ENCODE assay signal across 10 cellular contexts in the genomic region with DNA sequence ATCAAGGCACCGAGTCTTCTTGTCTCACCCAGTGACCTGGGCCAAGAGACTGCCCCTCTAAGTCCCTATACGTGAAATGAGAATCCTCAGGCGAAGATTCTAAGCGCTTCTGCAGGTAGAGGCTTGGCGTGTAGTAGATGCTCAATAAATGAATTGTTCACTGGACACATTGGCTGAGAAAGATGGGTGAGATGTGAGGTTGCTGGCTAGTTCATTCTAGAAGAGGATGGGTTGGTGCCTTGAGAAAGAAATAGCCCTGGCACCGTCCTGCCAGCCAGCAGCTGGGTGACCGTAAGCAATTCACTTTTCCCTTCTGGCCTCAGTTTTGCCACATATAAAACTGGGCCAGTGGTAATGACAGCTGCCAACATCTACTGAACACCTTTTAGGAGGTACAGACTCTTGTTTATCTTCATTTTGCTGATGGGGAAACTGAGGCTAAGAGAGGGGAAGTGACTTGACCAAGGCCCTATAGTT. TPM values are rescaled to one million over a fixed set of nuclear protein-coding genes. Genes with fewer than 3 reads are reported as not detected.
A peak's percentile ranks its signal among the peaks of the same experiment; 100 is the strongest.
DNase-seq lines count a peak whose midpoint lies in the region; ATAC-seq and TF ChIP-seq lines count a peak whose summit lies in the region.
"Had no signal": no experiment of that assay in that cellular context is flagged by ENCODE, and none has a peak within 500 bp of the region (broad histone marks: within the 10 kb centered on the region; RNA-seq: fewer than 3 reads in every experiment).

No MANE protein-coding gene starts in this region.

- DNase-seq in GM23248: no peak
- DNase-seq in brain microvascular endothelial cell: no peak
- DNase-seq in naive B cell: no peak
- no peak for DNase-seq in A172 (ENCODE audit: low spot score)
- no peak for DNase-seq in effector memory CD4-positive, alpha-beta T cell
- no peak for DNase-seq in BE2C
- DNase-seq: anterior cingulate cortex had no signal

- H3K36me3 ChIP-seq in ACC112 (ENCODE audit: insufficient read depth, low read length) (no peaks in the 10 kb centered on the region), GM23248 (ENCODE audit: low read depth) (no peaks in the 10 kb centered on the region), brain microvascular endothelial cell (replicated peaks) (no peaks in the 10 kb centered on the region), BE2C (no peaks in the 10 kb centered on the region)
- no peaks in the 10 kb centered on the region for H3K36me3 ChIP-seq in effector memory CD4-positive, alpha-beta T cell (ENCODE audit: control insufficient read depth, insufficient read depth, low read length)
- H3K36me3 ChIP-seq: left lung had no signal

- peak overlapping the region; percentile 87 for H3K9ac ChIP-seq in GM23248

- H3K27ac ChIP-seq in ACC112 (ENCODE audit: low read depth, low read length): no peak overlapping the region
- H3K27ac ChIP-seq in GM23248: peak overlapping the region; percentile 40; the same call in 1 of the 2 replicates
- no peak overlapping the region for H3K27ac ChIP-seq in brain microvascular endothelial cell
- H3K27ac ChIP-seq in effector memory CD4-positive, alpha-beta T cell (ENCODE audit: insufficient read depth, low read length, poor library complexity, severe bottlenecking): no peak overlapping the region

- H3K4me1 ChIP-seq in ACC112 (ENCODE audit: control insufficient read depth, insufficient read depth, low read length, unreplicated experiment) (peaks cover 20% of the 10 kb centered on the region), GM23248 (ENCODE audit: insufficient read depth) (peaks cover 24% of the 10 kb centered on the region; the same call in 1 of the 2 replicates), BE2C (no peaks in the 10 kb centered on the region)
- peaks cover 3% of the 10 kb centered on the region for H3K4me1 ChIP-seq in effector memory CD4-positive, alpha-beta T cell (ENCODE audit: control insufficient read depth, insufficient read depth, low read length, poor library complexity, severe bottlenecking)

- peaks cover 42% of the 10 kb centered on the region for H3K79me2 ChIP-seq in ACC112 (ENCODE audit: control insufficient read depth, insufficient read depth, low read length, unreplicated experiment)
- H3K79me2 ChIP-seq in GM23248 (ENCODE audit: insufficient read depth): peaks cover 61% of the 10 kb centered on the region

- peak overlapping the region; percentile 81 for H3K4me3 ChIP-seq in ACC112 (ENCODE audit: low read depth, low read length)
- peak overlapping the region; percentile 79 for H3K4me3 ChIP-seq in GM23248
- H3K4me3 ChIP-seq in brain microvascular endothelial cell (ENCODE audit: low read depth, low read length): peak overlapping the region; percentile 57
- H3K4me3 ChIP-seq in effector memory CD4-positive, alpha-beta T cell (ENCODE audit: insufficient read depth, low read depth, low read length, poor library complexity, severe bottlenecking): no peak overlapping the region
- H3K4me3 ChIP-seq in BE2C (ENCODE audit: low read depth, low read length): no peak overlapping the region

- H3K27ac Mint-ChIP-seq in naive B cell: peak overlapping the region in 3 of 6 donors; percentile 8 to 76 (median 51)

- no peaks in the 10 kb centered on the region for H3K36me3 Mint-ChIP-seq in naive B cell

- H3K9me3 ChIP-seq in GM23248 (ENCODE audit: low read depth): no peaks in the 10 kb centered on the region
- no peaks in the 10 kb centered on the region for H3K9me3 ChIP-seq in effector memory CD4-positive, alpha-beta T cell (ENCODE audit: control insufficient read depth, low read length)
- H3K9me3 ChIP-seq in BE2C: no peaks in the 10 kb centered on the region
- H3K9me3 ChIP-seq: left lung had no signal

- H2AFZ ChIP-seq in ACC112 (ENCODE audit: low read length, unreplicated experiment) (no peak overlapping the region), GM23248 (no peak overlapping the region)

- TF ChIP-seq CTCF in brain microvascular endothelial cell (IDR thresholded peaks at IDR 0.05; ENCODE audit: low read depth, low read length, missing control alignments) (no peak), BE2C (IDR thresholded peaks at IDR 0.05; ENCODE audit: low read depth, low read length) (no peak)

- no peaks in the 10 kb centered on the region for H3K9me2 ChIP-seq in GM23248 (ENCODE audit: insufficient read depth)

- ATAC-seq in naive B cell (ENCODE audit: low read depth in 2 of 2) (no peak), HG03442 (IDR thresholded peaks at IDR 0.05; ENCODE audit: unreplicated experiment) (no peak)
- ATAC-seq: left lung had no signal

- H3K27me3 Mint-ChIP-seq in naive B cell: no peaks in the 10 kb centered on the region

- in situ Hi-C loops in GM23248 (cut with MboI) (no loop called here), brain microvascular endothelial cell (cut with HindIII; ENCODE audit: low pct_ligation_motif_present, low sequenced_read_pairs) (no loop called here)

- H3K27me3 ChIP-seq in ACC112 (ENCODE audit: insufficient read depth, low read length) (no peaks in the 10 kb centered on the region), GM23248 (replicated peaks; ENCODE audit: insufficient read depth) (no peaks in the 10 kb centered on the region), brain microvascular endothelial cell (replicated peaks) (no peaks in the 10 kb centered on the region), BE2C (no peaks in the 10 kb centered on the region)
- H3K27me3 ChIP-seq in effector memory CD4-positive, alpha-beta T cell (replicated peaks; ENCODE audit: control insufficient read depth, insufficient read depth, low read length, poor library complexity, severe bottlenecking): no peaks in the 10 kb centered on the region

- H3K4me1 Mint-ChIP-seq in naive B cell: peaks cover 23 to 49% (median 45%) of the 10 kb centered on the region in 3 donors

- WGBS in GM23248 (ENCODE audit: low coverage in 1 of 2, low lambda C conversion rate in 2 of 2, missing lambda C conversion rate in 2 of 2), 2 experiments: 76 to 77% methylated on average over 7 of the region's 7 CpGs

- H3K9me3 Mint-ChIP-seq in naive B cell: no peaks in the 10 kb centered on the region

- H3K4me3 Mint-ChIP-seq in naive B cell: peak overlapping the region; percentile 29 to 90 (median 78)

- H4K20me1 ChIP-seq in GM23248 (ENCODE audit: insufficient read depth): no peaks in the 10 kb centered on the region

- H3K4me2 ChIP-seq in GM23248 (ENCODE audit: unreplicated experiment): peak overlapping the region; percentile 86

- H3F3A ChIP-seq in GM23248 (ENCODE audit: insufficient read depth): peaks cover 20% of the 10 kb centered on the region; the same call in 1 of the 2 replicates

RNA-seq across cellular contexts. Expression of a gene that starts 1.4 kb away (rescaled TPM):
- 28.6 and 29.8 TPM in 2 replicates for total RNA-seq in GM23248 (2014; rRNA removed; shearing (Covaris generic))
- polyA plus RNA-seq in GM23248 (2016; fragmentation: Nextera tagmentation; extraction: Ambion mirVana): 13.9 and 17.0 TPM in 2 replicates
- polyA plus RNA-seq in naive B cell (ENCODE audit: low read depth in 6 of 6): 1 to 10 TPM in 5 of 6 donors, not detected in 1; 1.2 to 2.3 (median 1.7) TPM
- total RNA-seq in A172 (2014; rRNA removed; shearing (Covaris generic)): 15.3 and 17.8 TPM in 2 replicates
- 12.5 TPM for polyA plus RNA-seq in BE2C (2012; ENCODE audit: insufficient read depth, insufficient read length, low read depth)

RNA-seq across cellular contexts. Expression of a gene that starts 57.9 kb away (rescaled TPM):
- total RNA-seq in GM23248 (2014; rRNA removed; shearing (Covaris generic)): 23.6 and 24.8 TPM in 2 replicates
- polyA plus RNA-seq in GM23248 (2016; fragmentation: Nextera tagmentation; extraction: Ambion mirVana): 96.3 and 105 TPM in 2 replicates
- 10 to 100 TPM; 19.4 to 39.0 (median 25.7) TPM for polyA plus RNA-seq in naive B cell (ENCODE audit: low read depth in 6 of 6)
- 11.8 and 15.7 TPM in 2 replicates for total RNA-seq in A172 (2014; rRNA removed; shearing (Covaris generic))
- polyA plus RNA-seq in BE2C (2012; ENCODE audit: insufficient read depth, insufficient read length, low read depth): 51.0 TPM

Comparison
In these comparisons a context has a peak if more than half of its experiments do, and no peak if none do; other contexts are left out.
1. H3K4me3 ChIP-seq: peak in ACC112 (single experiment), GM23248 (single experiment) and brain microvascular endothelial cell (single experiment); none in effector memory CD4-positive, alpha-beta T cell (single experiment) and BE2C (single experiment).